ENCODE assay signal across 9 cellular contexts in the genomic region with DNA sequence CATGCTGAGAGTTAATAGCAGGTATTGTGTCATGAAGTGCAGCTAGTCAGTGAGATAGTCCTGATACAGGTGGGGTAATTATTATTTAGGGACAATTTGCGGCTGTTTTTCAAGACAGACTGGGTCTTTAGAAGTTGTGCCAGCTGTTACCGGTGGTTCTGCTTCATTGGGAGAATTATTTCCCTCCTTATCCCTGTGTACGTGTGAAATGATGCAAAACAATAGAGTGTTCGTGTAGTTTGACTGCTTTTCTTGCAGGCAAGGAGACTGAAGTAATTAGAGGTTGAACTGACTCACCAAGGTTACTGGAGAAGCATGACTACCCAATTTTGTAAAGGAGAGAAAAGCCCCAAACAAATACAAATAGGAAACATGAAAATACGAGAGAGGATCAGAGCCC.
DNase-seq lines count a peak whose midpoint lies in the region; ATAC-seq lines count a peak whose summit lies in the region.
"Had no signal": no experiment of that assay in that cellular context is flagged by ENCODE, and none has a peak within 500 bp of the region (broad histone marks: within the 10 kb centered on the region; RNA-seq: fewer than 3 reads in every experiment).

No MANE protein-coding gene starts in this region.

- ATAC-seq in activated CD8-positive, alpha-beta memory T cell treated with anti-CD3 and anti-CD28 coated beads, Interleukin-2, amount 10 ng/mL, durations not matched to agents 7 days and 5 days, result no peak
- ATAC-seq in HG03108 (IDR thresholded peaks at IDR 0.05; ENCODE audit: unreplicated experiment) (no peak), HG02798 (IDR thresholded peaks at IDR 0.05; ENCODE audit: poor library complexity, unreplicated experiment) (no peak)

- CTCF ChIA-PET in activated CD8-positive, alpha-beta memory T cell treated with anti-CD3 and anti-CD28 coated beads, Interleukin-2, amount 10 ng/mL, durations not matched to agents 7 days and 5 days (lab: Charles Lee), result interaction anchor here (1.7 to 3.5 kb wide), 5 partner anchors 10 to 103 kb away, joined by 4 to 28 read pairs (median 12); a partner anchor contains a TSS
- CTCF ChIA-PET in activated CD4-positive, alpha-beta memory T cell treated with anti-CD3 and anti-CD28 coated beads, Interleukin-2, amount 10 ng/mL, durations not matched to agents 7 days and 5 days (lab: Charles Lee), result interaction anchor here (1.5 to 3.0 kb wide), 4 partner anchors 10 to 103 kb away, joined by 5 to 30 read pairs (median 15); a partner anchor contains a TSS

- peak overlapping the region; percentile 86 for H3K27ac ChIP-seq in temporal lobe (ENCODE audit: low read depth, low read length)

- H3K36me3 Mint-ChIP-seq in activated CD8-positive, alpha-beta memory T cell treated with anti-CD3 and anti-CD28 coated beads, Interleukin-2, amount 10 ng/mL, durations not matched to agents 7 days and 5 days, result peaks cover 21% of the 10 kb centered on the region
- H3K36me3 Mint-ChIP-seq in activated CD4-positive, alpha-beta memory T cell treated with anti-CD3 and anti-CD28 coated beads, Interleukin-2, amount 10 ng/mL, durations not matched to agents 7 days and 5 days (ENCODE audit: low read depth), result peaks cover 27% of the 10 kb centered on the region
- H3K36me3 Mint-ChIP-seq in immature natural killer cell, result peaks cover 0 to 5% (median 0%) of the 10 kb centered on the region in 3 donors

- peaks cover 27% of the 10 kb centered on the region for H3K4me1 Mint-ChIP-seq in activated CD8-positive, alpha-beta memory T cell treated with anti-CD3 and anti-CD28 coated beads, Interleukin-2, amount 10 ng/mL, durations not matched to agents 7 days and 5 days
- peaks cover 34% of the 10 kb centered on the region for H3K4me1 Mint-ChIP-seq in activated CD4-positive, alpha-beta memory T cell treated with anti-CD3 and anti-CD28 coated beads, Interleukin-2, amount 10 ng/mL, durations not matched to agents 7 days and 5 days
- H3K4me1 Mint-ChIP-seq in immature natural killer cell, result peaks cover 21 to 22% of the 10 kb centered on the region in 2 donors

- no peak overlapping the region for H3K4me3 Mint-ChIP-seq in activated CD8-positive, alpha-beta memory T cell treated with anti-CD3 and anti-CD28 coated beads, Interleukin-2, amount 10 ng/mL, durations not matched to agents 7 days and 5 days
- H3K4me3 Mint-ChIP-seq in activated CD4-positive, alpha-beta memory T cell treated with anti-CD3 and anti-CD28 coated beads, Interleukin-2, amount 10 ng/mL, durations not matched to agents 7 days and 5 days, result no peak overlapping the region
- peak overlapping the region in 3 of 5 donors; percentile 87 to 97 (median 90) for H3K4me3 Mint-ChIP-seq in immature natural killer cell

- DNase-seq in activated CD8-positive, alpha-beta memory T cell treated with anti-CD3 and anti-CD28 coated beads, Interleukin-2, amount 10 ng/mL, durations not matched to agents 7 days and 5 days, result no peak
- DNase-seq in activated CD8-positive, alpha-beta memory T cell treated with anti-CD3 and anti-CD28 coated beads, Interleukin-2, amount 50 U/mL, for 48 hours, result no peak
- DNase-seq in activated CD4-positive, alpha-beta memory T cell treated with anti-CD3 and anti-CD28 coated beads, Interleukin-2, amount 10 ng/mL, durations not matched to agents 7 days and 5 days, result no peak
- DNase-seq in immature natural killer cell (no peak), NCI-H128 (lab: John Stamatoyannopoulos, UW; ENCODE audit: unreplicated experiment) (no peak)
- DNase-seq: stimulated activated CD4-positive, alpha-beta T cell treated with anti-CD3 and anti-CD28 coated beads, Interleukin-15, amount 100 ng/mL, for 24 hours had no signal

- H3K27me3 Mint-ChIP-seq in activated CD8-positive, alpha-beta memory T cell treated with anti-CD3 and anti-CD28 coated beads, Interleukin-2, amount 10 ng/mL, durations not matched to agents 7 days and 5 days, result no peaks in the 10 kb centered on the region
- H3K27me3 Mint-ChIP-seq in activated CD4-positive, alpha-beta memory T cell treated with anti-CD3 and anti-CD28 coated beads, Interleukin-2, amount 10 ng/mL, durations not matched to agents 7 days and 5 days, result no peaks in the 10 kb centered on the region
- H3K27me3 Mint-ChIP-seq in immature natural killer cell (ENCODE audit: low read depth in 3 of 3), result peaks cover 4 to 22% (median 15%) of the 10 kb centered on the region in 3 donors

- H3K9me3 Mint-ChIP-seq in activated CD8-positive, alpha-beta memory T cell treated with anti-CD3 and anti-CD28 coated beads, Interleukin-2, amount 10 ng/mL, durations not matched to agents 7 days and 5 days (ENCODE audit: low read depth), result peaks cover 9% of the 10 kb centered on the region
- H3K9me3 Mint-ChIP-seq in activated CD4-positive, alpha-beta memory T cell treated with anti-CD3 and anti-CD28 coated beads, Interleukin-2, amount 10 ng/mL, durations not matched to agents 7 days and 5 days, result peaks cover 15% of the 10 kb centered on the region
- H3K9me3 Mint-ChIP-seq in immature natural killer cell, result no peaks in the 10 kb centered on the region

- peak overlapping the region; percentile 96 for H3K27ac Mint-ChIP-seq in activated CD8-positive, alpha-beta memory T cell treated with anti-CD3 and anti-CD28 coated beads, Interleukin-2, amount 10 ng/mL, durations not matched to agents 7 days and 5 days
- peak overlapping the region; percentile 88 for H3K27ac Mint-ChIP-seq in activated CD4-positive, alpha-beta memory T cell treated with anti-CD3 and anti-CD28 coated beads, Interleukin-2, amount 10 ng/mL, durations not matched to agents 7 days and 5 days
- H3K27ac Mint-ChIP-seq in immature natural killer cell, result peak overlapping the region in 4 of 6 donors; percentile 76 to 99 (median 86)

- POLR2A ChIA-PET in activated CD4-positive, alpha-beta memory T cell treated with anti-CD3 and anti-CD28 coated beads, Interleukin-2, amount 10 ng/mL, durations not matched to agents 7 days and 5 days (lab: Charles Lee), result interaction anchor here (1.5 to 5.9 kb wide), 8 partner anchors 11 to 102 kb away, joined by 4 to 89 read pairs (median 22); a partner anchor contains a TSS

Comparison
In these comparisons a context has a peak if more than half of its experiments do, and no peak if none do; other contexts are left out.
1. H3K4me3 Mint-ChIP-seq: peak in immature natural killer cell (3 of 5); none in activated CD8-positive, alpha-beta memory T cell treated with anti-CD3 and anti-CD28 coated beads, Interleukin-2, amount 10 ng/mL, durations not matched to agents 7 days and 5 days (single experiment) and activated CD4-positive, alpha-beta memory T cell treated with anti-CD3 and anti-CD28 coated beads, Interleukin-2, amount 10 ng/mL, durations not matched to agents 7 days and 5 days (single experiment).
2. Peak in every context shown above with its lines, with median percentiles within 50 percentile points of each other: H3K27ac Mint-ChIP-seq.